ENCODE assay signal across 8 cellular contexts in the genomic region with DNA sequence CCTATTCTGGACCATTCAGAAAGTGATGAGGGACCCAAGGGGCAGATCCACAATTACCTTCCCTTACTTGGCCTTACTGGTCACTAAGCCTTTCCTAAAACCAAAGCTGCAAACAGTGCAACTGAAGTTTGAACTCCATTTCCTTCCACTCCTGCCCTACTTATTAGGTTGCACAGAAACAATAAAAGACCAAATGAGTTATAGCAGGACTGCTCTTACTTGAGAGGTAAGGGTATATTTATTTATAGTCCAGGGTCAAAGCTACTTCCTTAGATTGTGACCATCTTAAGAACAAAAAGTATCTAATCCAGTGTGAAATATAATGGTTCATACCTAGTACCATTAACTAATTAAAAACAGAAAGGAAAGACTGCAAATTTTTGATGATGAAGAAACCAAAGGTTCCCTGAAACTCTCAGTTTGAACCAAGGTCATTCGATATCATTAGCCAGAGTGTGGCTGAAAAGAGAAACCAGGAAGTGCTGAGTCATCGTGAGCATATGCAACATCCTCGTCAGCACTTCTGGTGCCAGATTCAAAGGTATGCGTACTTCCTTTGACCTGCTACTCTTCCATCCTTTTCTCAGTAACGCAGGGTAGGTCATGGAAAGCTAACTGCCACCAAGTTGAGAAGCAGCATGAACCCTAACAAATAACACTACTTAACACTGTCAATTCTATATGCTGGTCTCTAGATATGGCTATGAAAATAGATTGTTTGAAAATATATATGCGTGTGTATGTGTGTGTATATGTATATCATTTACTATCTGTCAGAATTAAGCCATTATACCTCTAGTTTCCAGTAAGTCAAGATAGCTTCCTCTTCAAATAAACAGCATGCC. TPM values are rescaled to one million over a fixed set of nuclear protein-coding genes. Genes with fewer than 3 reads are reported as not detected.
A peak's percentile ranks its signal among the peaks of the same experiment; 100 is the strongest.
DNase-seq lines count a peak whose midpoint lies in the region; ATAC-seq and TF ChIP-seq lines count a peak whose summit lies in the region.

No MANE protein-coding gene starts in this region.

- H3K27me3 Mint-ChIP-seq in activated T-cell treated with anti-CD3 and anti-CD28 coated beads, Interleukin-2, amount 50 U/mL, for 24 hours = no peaks in the 10 kb centered on the region

- H3K79me2 ChIP-seq in osteoblast (ENCODE audit: insufficient read depth, low read length) = peaks cover 94% of the 10 kb centered on the region

- H3K4me1 Mint-ChIP-seq in activated T-cell treated with anti-CD3 and anti-CD28 coated beads, Interleukin-2, amount 50 U/mL, for 24 hours (ENCODE audit: low read depth) = peaks cover 91% of the 10 kb centered on the region

- peaks cover 41% of the 10 kb centered on the region for H3K4me1 ChIP-seq in osteoblast (ENCODE audit: insufficient read depth, low read length)

- TF ChIP-seq POLR2A in GM18951 (IDR thresholded peaks at IDR 0.05; ENCODE audit: extremely low read depth, insufficient read depth, insufficient read length) = peak; percentile 38

- peak overlapping the region; percentile 38 for H3K4me2 ChIP-seq in osteoblast (ENCODE audit: insufficient read depth, low read length)

- ATAC-seq in HG03097 (IDR thresholded peaks at IDR 0.05; ENCODE audit: low FRiP score, unreplicated experiment) = peak; percentile 72

- no peaks in the 10 kb centered on the region for H3K9me3 Mint-ChIP-seq in activated T-cell treated with anti-CD3 and anti-CD28 coated beads, Interleukin-2, amount 50 U/mL, for 24 hours

- in situ Hi-C loops in GM18951 (cut with MboI; ENCODE audit: low sequenced_read_pairs, unreplicated experiment) = loop anchor here (10.0 kb wide), 1 partner anchor 185 kb away; no protein-coding TSS in a partner anchor

- peaks cover 72% of the 10 kb centered on the region for H3K36me3 Mint-ChIP-seq in activated T-cell treated with anti-CD3 and anti-CD28 coated beads, Interleukin-2, amount 50 U/mL, for 24 hours (ENCODE audit: low read depth)

- H3K4me3 Mint-ChIP-seq in activated T-cell treated with anti-CD3 and anti-CD28 coated beads, Interleukin-2, amount 50 U/mL, for 24 hours = peak overlapping the region; percentile 59

- H3K36me3 ChIP-seq in osteoblast (ENCODE audit: insufficient read depth, low read length) = no peaks in the 10 kb centered on the region

- H2AFZ ChIP-seq in osteoblast (ENCODE audit: low read length) = no peak overlapping the region

- no peak for TF ChIP-seq CTCF in C4-2B (conservative IDR thresholded peaks at IDR 0.05)
- TF ChIP-seq CTCF in fibroblast of villous mesenchyme (IDR thresholded peaks at IDR 0.05; ENCODE audit: insufficient read depth, low read depth, low read length) = no peak
- TF ChIP-seq CTCF in osteoblast (IDR thresholded peaks at IDR 0.05; ENCODE audit: extremely low read depth, low read depth, low read length) = no peak

- H3K27ac Mint-ChIP-seq in activated T-cell treated with anti-CD3 and anti-CD28 coated beads, Interleukin-2, amount 50 U/mL, for 24 hours = peak overlapping the region; percentile 100

- H4K20me1 ChIP-seq in osteoblast (ENCODE audit: insufficient read depth, low read length) = no peaks in the 10 kb centered on the region

- peak overlapping the region; percentile 54; the same call in 1 of the 2 replicates for H3K27ac ChIP-seq in C4-2B
- H3K27ac ChIP-seq in osteoblast (ENCODE audit: low read depth, low read length) = peak overlapping the region; percentile 79

- peak; percentile 89 for DNase-seq in NCI-H69 (lab: John Stamatoyannopoulos, UW)
- no peak for DNase-seq in activated T-cell treated with anti-CD3 and anti-CD28 coated beads, Interleukin-2, amount 50 U/mL, for 24 hours
- peak; percentile 95 for DNase-seq in fibroblast of villous mesenchyme (ENCODE audit: low read depth)
- no peak for DNase-seq in osteoblast (ENCODE audit: insufficient read length, low spot score, missing footprints)
- DNase-seq in middle frontal gyrus (ENCODE audit: extremely low spot score, low spot score) = no peak

- H3K9me3 ChIP-seq in osteoblast (ENCODE audit: low read depth, low read length) = no peaks in the 10 kb centered on the region

- no peak overlapping the region for H3K4me3 ChIP-seq in fibroblast of villous mesenchyme (ENCODE audit: low read depth, low read length)
- peak overlapping the region; percentile 9 for H3K4me3 ChIP-seq in osteoblast (ENCODE audit: insufficient read depth, low read length)

- H3K27me3 ChIP-seq in osteoblast (ENCODE audit: insufficient read depth, low read length) = no peaks in the 10 kb centered on the region

RNA-seq across cellular contexts. Expression of a gene that starts 26.8 kb away (rescaled TPM):
- total RNA-seq in fibroblast of villous mesenchyme = 30.7 and 42.2 TPM in 2 replicates
- 40.4 and 45.6 TPM in 2 replicates for total RNA-seq in osteoblast

Comparison
In these comparisons a context has a peak if more than half of its experiments do, and no peak if none do; other contexts are left out.
1. DNase-seq: peak in NCI-H69 (single experiment) and fibroblast of villous mesenchyme (single experiment); none in activated T-cell treated with anti-CD3 and anti-CD28 coated beads, Interleukin-2, amount 50 U/mL, for 24 hours (single experiment), osteoblast (single experiment) and middle frontal gyrus (single experiment).